Comparison of ENCODE assay signal across 17 cellular contexts in genomic region chr1:116382857-116383256, GRCh38. TPM values are rescaled to one million over a fixed set of nuclear protein-coding genes. Genes with fewer than 3 reads are reported as not detected.
DNase-seq lines count a peak whose midpoint lies in the region; ATAC-seq and TF ChIP-seq lines count a peak whose summit lies in the region.
"Had no signal": no experiment of that assay in that cellular context is flagged by ENCODE, and none has a peak within 500 bp of the region (broad histone marks: within the 10 kb centered on the region; RNA-seq: fewer than 3 reads in every experiment).

No MANE protein-coding gene starts in this region.

- peak overlapping the region; percentile 90 to 98 for H3K27ac ChIP-seq in right atrium auricular region
- H3K27ac ChIP-seq in endodermal cell (ENCODE audit: low read depth, low read length) = no peak overlapping the region
- H3K27ac ChIP-seq: epithelial cell of prostate, foreskin keratinocyte had no signal

- H3K4me3 ChIP-seq in right atrium auricular region (no peak overlapping the region), endodermal cell (ENCODE audit: low read length) (peak overlapping the region; percentile 46)

- H3K9me3 Mint-ChIP-seq in endodermal cell = no peaks in the 10 kb centered on the region
- no peaks in the 10 kb centered on the region for H3K9me3 Mint-ChIP-seq in stimulated activated naive CD8-positive, alpha-beta T cell treated with anti-CD3 and anti-CD28 coated beads, Interleukin-15, amount 100 ng/mL, for 72 hours
- H3K9me3 Mint-ChIP-seq: nephron progenitor cell had no signal

- H3K36me3 Mint-ChIP-seq in endodermal cell (ENCODE audit: low read depth) = peaks cover 39% of the 10 kb centered on the region

- H3K27me3 ChIP-seq in right atrium auricular region = no peaks in the 10 kb centered on the region
- no peaks in the 10 kb centered on the region for H3K27me3 ChIP-seq in endodermal cell (ENCODE audit: control insufficient read depth, insufficient read depth, low read length, poor library complexity, severe bottlenecking)
- H3K27me3 ChIP-seq: foreskin keratinocyte had no signal

- intact Hi-C loops in cardiac septum (cut with DNase I) = no loop called here

- ATAC-seq in stimulated activated naive CD8-positive, alpha-beta T cell treated with anti-CD3 and anti-CD28 coated beads, Interleukin-15, amount 100 ng/mL, for 72 hours = no peak
- ATAC-seq: foreskin keratinocyte had no signal

- H3K27me3 Mint-ChIP-seq in endodermal cell (ENCODE audit: insufficient read depth) = no peaks in the 10 kb centered on the region
- H3K27me3 Mint-ChIP-seq in stimulated activated naive CD8-positive, alpha-beta T cell treated with anti-CD3 and anti-CD28 coated beads, Interleukin-15, amount 100 ng/mL, for 72 hours = no peaks in the 10 kb centered on the region

- H3K9me3 ChIP-seq in right atrium auricular region = no peaks in the 10 kb centered on the region
- no peaks in the 10 kb centered on the region for H3K9me3 ChIP-seq in endodermal cell (ENCODE audit: control insufficient read depth, low read length)

- WGBS in endodermal cell (ENCODE audit: insufficient coverage in 1 of 2, insufficient read length in 1 of 2), 2 experiments = 84% methylated on average over 4 of the region's 4 CpGs; no CpG with 5 or more reads in 1 of the 2 experiments

- H3K4me3 Mint-ChIP-seq in endodermal cell = no peak overlapping the region
- no peak overlapping the region for H3K4me3 Mint-ChIP-seq in stimulated activated naive CD8-positive, alpha-beta T cell treated with anti-CD3 and anti-CD28 coated beads, Interleukin-15, amount 100 ng/mL, for 72 hours
- H3K4me3 Mint-ChIP-seq: nephron progenitor cell had no signal

- H3K36me3 ChIP-seq in right atrium auricular region = peaks cover 39% of the 10 kb centered on the region
- peaks cover 51% of the 10 kb centered on the region for H3K36me3 ChIP-seq in endodermal cell (ENCODE audit: control insufficient read depth, insufficient read depth, low read length)

- peak overlapping the region; percentile 83 for H3K27ac Mint-ChIP-seq in endodermal cell
- no peak overlapping the region for H3K27ac Mint-ChIP-seq in stimulated activated naive CD8-positive, alpha-beta T cell treated with anti-CD3 and anti-CD28 coated beads, Interleukin-15, amount 100 ng/mL, for 72 hours
- H3K27ac Mint-ChIP-seq: nephron progenitor cell had no signal

- H3K4me1 Mint-ChIP-seq in endodermal cell = peaks cover 47% of the 10 kb centered on the region
- H3K4me1 Mint-ChIP-seq in stimulated activated naive CD8-positive, alpha-beta T cell treated with anti-CD3 and anti-CD28 coated beads, Interleukin-15, amount 100 ng/mL, for 72 hours = peaks cover 67% of the 10 kb centered on the region

- peaks cover 0 to 72% of the 10 kb centered on the region in 2 donors for H3K4me1 ChIP-seq in right atrium auricular region
- H3K4me1 ChIP-seq in endodermal cell (ENCODE audit: control insufficient read depth, insufficient read depth, low read length) = peaks cover 18% of the 10 kb centered on the region

- TF ChIP-seq CTCF in right atrium auricular region (IDR thresholded peaks at IDR 0.05) (no peak), endodermal cell (conservative IDR thresholded peaks at IDR 0.05) (no peak)

- no peak for DNase-seq in right atrium auricular region (ENCODE audit: low spot score)
- no peak for DNase-seq in cardiac septum (ENCODE audit: low spot score)
- peak; percentile 10 for DNase-seq in OCI-M1 (lab: John Stamatoyannopoulos, UW)
- no peak for DNase-seq in endodermal cell
- no peak for DNase-seq in NCI-H1417 (lab: John Stamatoyannopoulos, UW)
- no peak for DNase-seq in NCI-H1436 (lab: John Stamatoyannopoulos, UW)
- DNase-seq in stimulated activated naive CD8-positive, alpha-beta T cell treated with anti-CD3 and anti-CD28 coated beads, Interleukin-15, amount 100 ng/mL, for 72 hours = no peak
- DNase-seq: activated CD4-positive, alpha-beta T cell treated with anti-CD3 and anti-CD28 coated beads, Interleukin-2, amount 50 U/mL, for 48 hours; COR-L47; foreskin keratinocyte; NCI-H1092; NCI-H69; nephron progenitor cell; posterior cingulate gyrus; SHP77; substantia nigra had no signal

- no peak overlapping the region for H3K9ac ChIP-seq in endodermal cell (ENCODE audit: extremely low read depth, low read length, poor library complexity, severe bottlenecking)

RNA-seq across cellular contexts. Expression of gene ATP1A1, which starts 9.8 kb away (rescaled TPM):
- total RNA-seq in right atrium auricular region = 100 to 1,000 TPM; 148 to 256 TPM
- 192 TPM for total RNA-seq in cardiac septum
- 100 to 1,000 TPM; 359 to 398 TPM for total RNA-seq in endodermal cell
- 224 TPM for polyA plus RNA-seq in endodermal cell (2013, experiment 1 of 2)
- polyA plus RNA-seq in endodermal cell (2013, experiment 2 of 2) = 222 TPM
